In the genomic region with DNA sequence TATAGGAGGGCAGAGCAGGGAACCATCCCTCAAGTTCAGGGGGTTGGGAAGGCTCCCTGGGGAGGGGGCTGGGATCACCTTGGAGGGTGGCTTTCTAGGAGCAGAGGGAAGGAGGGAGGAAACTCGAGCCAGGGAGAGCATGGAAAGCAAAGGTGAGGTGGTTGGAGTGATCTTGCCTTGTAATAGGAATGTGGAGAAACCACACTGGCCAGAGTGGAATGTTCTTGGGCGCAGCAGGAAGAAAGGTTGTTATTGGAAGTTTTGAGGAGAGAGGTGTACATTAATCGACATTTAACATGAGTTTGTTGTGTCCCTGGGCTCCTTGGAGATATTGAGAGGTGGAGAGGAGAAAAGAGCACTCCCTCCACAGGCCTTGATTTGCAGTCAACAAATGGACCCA, we compare ENCODE assay signal across 1 cellular context.
TF ChIP-seq lines count a peak whose summit lies in the region.

No MANE protein-coding gene starts in this region.

TF ChIP-seq in IMR-90, 13 proteins besides CTCF, POLR2A, EP300 and RAD21:
- TF ChIP-seq MAZ (IDR thresholded peaks at IDR 0.05; ENCODE audit: borderline replicate concordance, low read depth, low read length): no peak
- TF ChIP-seq NFE2L2 (IDR thresholded peaks at IDR 0.05; ENCODE audit: low read depth, low read length): no peak
- no peak for TF ChIP-seq BHLHE40 (IDR thresholded peaks at IDR 0.05; ENCODE audit: low read depth, low read length)
- TF ChIP-seq, protein P1, sequence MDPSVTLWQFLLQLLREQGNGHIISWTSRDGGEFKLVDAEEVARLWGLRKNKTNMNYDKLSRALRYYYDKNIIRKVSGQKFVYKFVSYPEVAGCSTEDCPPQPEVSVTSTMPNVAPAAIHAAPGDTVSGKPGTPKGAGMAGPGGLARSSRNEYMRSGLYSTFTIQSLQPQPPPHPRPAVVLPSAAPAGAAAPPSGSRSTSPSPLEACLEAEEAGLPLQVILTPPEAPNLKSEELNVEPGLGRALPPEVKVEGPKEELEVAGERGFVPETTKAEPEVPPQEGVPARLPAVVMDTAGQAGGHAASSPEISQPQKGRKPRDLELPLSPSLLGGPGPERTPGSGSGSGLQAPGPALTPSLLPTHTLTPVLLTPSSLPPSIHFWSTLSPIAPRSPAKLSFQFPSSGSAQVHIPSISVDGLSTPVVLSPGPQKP (IDR thresholded peaks at IDR 0.05; ENCODE audit: borderline replicate concordance, low read depth, low read length): no peak
- no peak for TF ChIP-seq RFX5 (IDR thresholded peaks at IDR 0.05; ENCODE audit: low read depth, low read length)
- no peak for TF ChIP-seq CHD1 (IDR thresholded peaks at IDR 0.05; ENCODE audit: low read depth, low read length)
